Comparison of ENCODE assay signal across 9 cellular contexts in genomic region chr4:44447563-44448504, GRCh38. TPM values are rescaled to one million over a fixed set of nuclear protein-coding genes. Genes with fewer than 3 reads are reported as not detected.
DNase-seq lines count a peak whose midpoint lies in the region; ATAC-seq and TF ChIP-seq lines count a peak whose summit lies in the region.
"Had no signal": no experiment of that assay in that cellular context is flagged by ENCODE, and none has a peak within 500 bp of the region (broad histone marks: within the 10 kb centered on the region; RNA-seq: fewer than 3 reads in every experiment).

No MANE protein-coding gene starts in this region.

- POLR2A ChIA-PET in activated CD8-positive, alpha-beta T cell treated with anti-CD3 and anti-CD28 coated beads for 36 hours (lab: Charles Lee): no interaction called here
- POLR2A ChIA-PET in activated CD8-positive, alpha-beta T cell treated with anti-CD3 and anti-CD28 coated beads, Interleukin-2, amount 10 ng/mL, durations not matched to agents 7 days and 5 days (lab: Charles Lee): no interaction called here

- peak; percentile 1 for DNase-seq in activated CD8-positive, alpha-beta T cell treated with anti-CD3 and anti-CD28 coated beads for 36 hours
- no peak for DNase-seq in activated CD8-positive, alpha-beta T cell treated with anti-CD3 and anti-CD28 coated beads, Interleukin-2, amount 10 ng/mL, durations not matched to agents 7 days and 5 days
- DNase-seq in MG63: peak; percentile 2
- DNase-seq in choroid plexus epithelial cell (ENCODE audit: low read depth): peak; percentile 4
- DNase-seq in left lobe of liver (ENCODE audit: low spot score): peak; percentile 43
- peak in 48 of 49 donors; percentile 2 to 82 (median 56) for DNase-seq in substantia nigra (lab: John Stamatoyannopoulos, UW)
- no peak for DNase-seq in HuH-7 (ENCODE audit: low spot score)
- no peak for DNase-seq in HCEC 1CT

- H3K4me3 ChIP-seq in MG63: peak overlapping the region; percentile 41; the same call in 1 of the 2 replicates
- H3K4me3 ChIP-seq in choroid plexus epithelial cell (ENCODE audit: low read depth, low read length): peak overlapping the region; percentile 49

- H3K27me3 Mint-ChIP-seq in activated CD8-positive, alpha-beta T cell treated with anti-CD3 and anti-CD28 coated beads for 36 hours: peaks cover 37% of the 10 kb centered on the region
- H3K27me3 Mint-ChIP-seq in activated CD8-positive, alpha-beta T cell treated with anti-CD3 and anti-CD28 coated beads, Interleukin-2, amount 10 ng/mL, durations not matched to agents 7 days and 5 days (ENCODE audit: low read depth): peaks cover 35% of the 10 kb centered on the region

- no peaks in the 10 kb centered on the region for H3K36me3 Mint-ChIP-seq in activated CD8-positive, alpha-beta T cell treated with anti-CD3 and anti-CD28 coated beads for 36 hours (ENCODE audit: low read depth)
- H3K36me3 Mint-ChIP-seq in activated CD8-positive, alpha-beta T cell treated with anti-CD3 and anti-CD28 coated beads, Interleukin-2, amount 10 ng/mL, durations not matched to agents 7 days and 5 days (ENCODE audit: low read depth): peaks cover 3% of the 10 kb centered on the region

- no peak overlapping the region for H3K4me3 Mint-ChIP-seq in activated CD8-positive, alpha-beta T cell treated with anti-CD3 and anti-CD28 coated beads for 36 hours
- no peak overlapping the region for H3K4me3 Mint-ChIP-seq in activated CD8-positive, alpha-beta T cell treated with anti-CD3 and anti-CD28 coated beads, Interleukin-2, amount 10 ng/mL, durations not matched to agents 7 days and 5 days

- H3K27me3 ChIP-seq in MG63: peaks cover 17% of the 10 kb centered on the region

- CTCF ChIA-PET in activated CD8-positive, alpha-beta T cell treated with anti-CD3 and anti-CD28 coated beads for 36 hours (lab: Charles Lee): interaction anchor here (0.8 to 1.6 kb wide), 12 partner anchors 9 to 276 kb away, joined by 3 to 8 read pairs (median 4); no protein-coding TSS in a partner anchor
- CTCF ChIA-PET in activated CD8-positive, alpha-beta T cell treated with anti-CD3 and anti-CD28 coated beads, Interleukin-2, amount 10 ng/mL, durations not matched to agents 7 days and 5 days (lab: Charles Lee): interaction anchor here (0.8 to 1.8 kb wide), 5 partner anchors 15 to 231 kb away, joined by 3 to 7 read pairs (median 4); partner anchors contain the start of gene GUF1

- no peak for ATAC-seq in activated CD8-positive, alpha-beta T cell treated with anti-CD3 and anti-CD28 coated beads for 36 hours
- no peak for ATAC-seq in activated CD8-positive, alpha-beta T cell treated with anti-CD3 and anti-CD28 coated beads, Interleukin-2, amount 10 ng/mL, durations not matched to agents 7 days and 5 days
- ATAC-seq in left lobe of liver: peak; percentile 61

- H3K9me3 Mint-ChIP-seq in activated CD8-positive, alpha-beta T cell treated with anti-CD3 and anti-CD28 coated beads for 36 hours: no peaks in the 10 kb centered on the region
- no peaks in the 10 kb centered on the region for H3K9me3 Mint-ChIP-seq in activated CD8-positive, alpha-beta T cell treated with anti-CD3 and anti-CD28 coated beads, Interleukin-2, amount 10 ng/mL, durations not matched to agents 7 days and 5 days (ENCODE audit: insufficient read depth)

- H3K27ac Mint-ChIP-seq in activated CD8-positive, alpha-beta T cell treated with anti-CD3 and anti-CD28 coated beads for 36 hours: no peak overlapping the region
- H3K27ac Mint-ChIP-seq in activated CD8-positive, alpha-beta T cell treated with anti-CD3 and anti-CD28 coated beads, Interleukin-2, amount 10 ng/mL, durations not matched to agents 7 days and 5 days: no peak overlapping the region

- intact Hi-C loops in activated CD8-positive, alpha-beta T cell treated with anti-CD3 and anti-CD28 coated beads for 36 hours (cut with micrococcal nuclease): no loop called here

- TF ChIP-seq CTCF in activated CD8-positive, alpha-beta T cell treated with anti-CD3 and anti-CD28 coated beads for 36 hours (IDR thresholded peaks at IDR 0.05): no peak
- TF ChIP-seq CTCF in choroid plexus epithelial cell (conservative IDR thresholded peaks at IDR 0.05; ENCODE audit: low read depth, low read length): no peak

- no peaks in the 10 kb centered on the region for H3K36me3 ChIP-seq in MG63

- H3K4me1 Mint-ChIP-seq in activated CD8-positive, alpha-beta T cell treated with anti-CD3 and anti-CD28 coated beads for 36 hours (ENCODE audit: low read depth): peaks cover 12% of the 10 kb centered on the region
- H3K4me1 Mint-ChIP-seq in activated CD8-positive, alpha-beta T cell treated with anti-CD3 and anti-CD28 coated beads, Interleukin-2, amount 10 ng/mL, durations not matched to agents 7 days and 5 days (ENCODE audit: low read depth): peaks cover 6% of the 10 kb centered on the region

- peak overlapping the region; percentile 89 for H3K27ac ChIP-seq in substantia nigra (ENCODE audit: low read depth, low read length, poor library complexity, severe bottlenecking)

- no peaks in the 10 kb centered on the region for H3K9me3 ChIP-seq in MG63

RNA-seq across cellular contexts. Expression of gene KCTD8, which starts 0.8 kb away (rescaled TPM):
- not detected for total RNA-seq in activated CD8-positive, alpha-beta T cell treated with anti-CD3 and anti-CD28 coated beads for 36 hours
- not detected for total RNA-seq in activated CD8-positive, alpha-beta T cell treated with anti-CD3 and anti-CD28 coated beads, Interleukin-2, amount 10 ng/mL, durations not matched to agents 7 days and 5 days
- not detected in 2 replicates for total RNA-seq in MG63 (2014; rRNA removed; shearing (Covaris generic); ENCODE audit: low replicate concordance)
- not detected for total RNA-seq in left lobe of liver
- total RNA-seq: T-helper 2 cell treated with Interferon-gamma antibody and Interleukin-4, amounts not matched to agents 100 ng/mL and 5 ng/mL, for 36 hours had no signal

Comparison
In these comparisons a context has a peak if more than half of its experiments do, and no peak if none do; other contexts are left out.
1. DNase-seq: peak in activated CD8-positive, alpha-beta T cell treated with anti-CD3 and anti-CD28 coated beads for 36 hours (single experiment), MG63 (single experiment), choroid plexus epithelial cell (single experiment), left lobe of liver (single experiment) and substantia nigra (48 of 49); none in activated CD8-positive, alpha-beta T cell treated with anti-CD3 and anti-CD28 coated beads, Interleukin-2, amount 10 ng/mL, durations not matched to agents 7 days and 5 days (single experiment), HuH-7 (single experiment) and HCEC 1CT (single experiment).